35 cellular contexts compared by ENCODE assay signal in the genomic region with DNA sequence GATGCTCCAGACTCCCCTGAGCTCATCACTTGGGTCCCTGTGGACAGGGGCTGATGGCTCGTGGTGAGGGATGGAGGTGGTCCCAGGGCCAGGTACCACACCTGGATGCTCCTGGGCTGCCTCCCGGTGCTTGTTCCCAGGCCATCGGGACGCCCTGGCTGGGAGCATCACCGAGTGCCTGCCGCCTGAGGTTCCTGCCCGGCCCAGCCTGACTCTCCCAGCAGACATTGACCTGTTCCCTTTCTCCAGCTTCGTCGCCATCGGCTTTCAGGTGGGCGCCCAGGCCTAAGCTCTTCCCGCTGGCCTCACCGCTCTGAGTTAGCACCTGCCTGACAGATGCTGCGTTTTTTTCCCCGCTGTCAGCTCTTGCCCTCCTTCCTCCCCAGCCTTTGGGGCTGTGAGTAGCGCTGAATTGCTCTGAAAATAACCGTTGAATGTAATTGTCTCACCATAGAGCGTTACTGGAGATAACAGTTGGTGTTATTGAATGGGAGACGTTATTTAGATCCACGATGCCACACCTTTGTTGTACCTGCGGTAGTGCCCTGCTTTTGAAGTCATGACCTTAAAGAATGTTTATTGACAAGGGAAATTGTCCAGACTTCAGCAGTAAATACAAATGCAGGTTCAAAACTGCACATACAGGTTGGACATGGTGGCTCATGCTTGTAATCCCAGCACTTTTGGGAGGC. TPM values are rescaled to one million over a fixed set of nuclear protein-coding genes. Genes with fewer than 3 reads are reported as not detected.
DNase-seq lines count a peak whose midpoint lies in the region; ATAC-seq, FAIRE-seq and TF ChIP-seq lines count a peak whose summit lies in the region.
"Had no signal": no experiment of that assay in that cellular context is flagged by ENCODE, and none has a peak within 500 bp of the region (broad histone marks: within the 10 kb centered on the region; RNA-seq: fewer than 3 reads in every experiment).

No MANE protein-coding gene starts in this region.

- no peaks in the 10 kb centered on the region for H3K79me1 ChIP-seq in H1 (ENCODE audit: low read depth, low read length)

- no peaks in the 10 kb centered on the region for H3K36me3 ChIP-seq in H1 (ENCODE audit: control insufficient read depth in 2 of 4, insufficient read depth in 4 of 4, low read length in 3 of 4)
- H3K36me3 ChIP-seq in small intestine (ENCODE audit: control insufficient read depth in 2 of 2, insufficient read depth in 2 of 2, low read length in 2 of 2): peaks cover 12 to 14% of the 10 kb centered on the region in 2 donors

- H3K36me3 Mint-ChIP-seq in effector memory CD8-positive, alpha-beta T cell (ENCODE audit: insufficient read depth): peaks cover 4% of the 10 kb centered on the region
- H3K36me3 Mint-ChIP-seq: naive B cell; stimulated activated effector memory CD8-positive, alpha-beta T cell treated with anti-CD3 and anti-CD28 coated beads, Interleukin-12 subunit alpha, Interleukin-12 subunit beta, amount 100 ng/mL, for 72 hours had no signal

- H3K23me2 ChIP-seq in H1 (ENCODE audit: low read depth, low read length): no peaks in the 10 kb centered on the region

- H2BK12ac ChIP-seq in H1 (ENCODE audit: low read depth, low read length): no peak overlapping the region

- no peak overlapping the region for H4K5ac ChIP-seq in H1 (ENCODE audit: insufficient read length, low read depth, low read length)

- H2AK5ac ChIP-seq in H1 (ENCODE audit: low read depth, low read length): no peak overlapping the region

- H3K27ac Mint-ChIP-seq in effector memory CD8-positive, alpha-beta T cell: no peak overlapping the region
- H3K27ac Mint-ChIP-seq: activated CD4-positive, alpha-beta memory T cell treated with anti-CD3 and anti-CD28 coated beads, Interleukin-2, amount 10 ng/mL, durations not matched to agents 7 days and 5 days; activated T-helper 1 cell treated with anti-CD3 and anti-CD28 coated beads, Interleukin-12 subunit alpha, Interleukin-12 subunit beta, Interleukin-2, Interleukin-4 antibody, amounts not matched to agents 30 ng/mL and 10 ng/mL and 1 ng/mL, durations not matched to agents 14 hours and 24 hours and 36 hours; endodermal cell; stimulated activated effector memory CD8-positive, alpha-beta T cell treated with anti-CD3 and anti-CD28 coated beads, Interleukin-12 subunit alpha, Interleukin-12 subunit beta, amount 100 ng/mL, for 72 hours had no signal

- H3K27ac ChIP-seq in H1 (ENCODE audit: low read depth, low read length): no peak overlapping the region
- H3K27ac ChIP-seq in small intestine (ENCODE audit: low read depth in 1 of 2, low read length in 1 of 2): peak overlapping the region; percentile 96 to 100
- H3K27ac ChIP-seq: 22Rv1, neutrophil, sigmoid colon had no signal

- H2BK5ac ChIP-seq in H1 (ENCODE audit: low read depth, low read length): no peak overlapping the region

- no peaks in the 10 kb centered on the region for H3K4me1 Mint-ChIP-seq in effector memory CD8-positive, alpha-beta T cell (ENCODE audit: low read depth in 2 of 2)
- H3K4me1 Mint-ChIP-seq: naive B cell had no signal

- H3K4me1 ChIP-seq in H1 (replicated peaks in 1 of 4; ENCODE audit: control insufficient read depth in 3 of 4, insufficient read depth in 4 of 4, low read length in 3 of 4): no peaks in the 10 kb centered on the region
- no peaks in the 10 kb centered on the region for H3K4me1 ChIP-seq in small intestine (ENCODE audit: control insufficient read depth in 2 of 2, insufficient read depth in 1 of 2, low read depth in 1 of 2, low read length in 1 of 2)
- H3K4me1 ChIP-seq: sigmoid colon had no signal

- H2BK120ac ChIP-seq in H1 (replicated peaks; ENCODE audit: low read depth, low read length): no peak overlapping the region

- no peak overlapping the region for H3K4me3 Mint-ChIP-seq in effector memory CD8-positive, alpha-beta T cell
- H3K4me3 Mint-ChIP-seq: activated CD4-positive, alpha-beta memory T cell treated with anti-CD3 and anti-CD28 coated beads, Interleukin-2, amount 10 ng/mL, durations not matched to agents 7 days and 5 days; activated T-helper 1 cell treated with anti-CD3 and anti-CD28 coated beads, Interleukin-12 subunit alpha, Interleukin-12 subunit beta, Interleukin-2, Interleukin-4 antibody, amounts not matched to agents 30 ng/mL and 10 ng/mL and 1 ng/mL, durations not matched to agents 14 hours and 24 hours and 36 hours; endodermal cell; naive B cell; stimulated activated effector memory CD8-positive, alpha-beta T cell treated with anti-CD3 and anti-CD28 coated beads, Interleukin-12 subunit alpha, Interleukin-12 subunit beta, amount 100 ng/mL, for 72 hours had no signal

- FAIRE-seq in H1 (lab: Jason Lieb, UNC): no peak
- FAIRE-seq in small intestine (lab: Jason Lieb, UNC): no peak
- FAIRE-seq in H54 (lab: Jason Lieb, UNC): no peak
- FAIRE-seq: D721Med, RCC 7860 had no signal

- peak; percentile 53 for DNase-seq in NCI-H146 (lab: John Stamatoyannopoulos, UW)
- no peak for DNase-seq in NCI-H146 treated with DMSO at 0.1 percent for 48 hours (lab: John Stamatoyannopoulos, UW; ENCODE audit: unreplicated experiment)
- DNase-seq in NCI-H2171 treated with DMSO at 0.1 percent for 48 hours (lab: John Stamatoyannopoulos, UW): peak; percentile 22
- DNase-seq in H1 (ENCODE audit: low read depth in 1 of 2, low spot score in 2 of 2): no peak
- DNase-seq in small intestine: peak; percentile 80
- DNase-seq in germinal center (ENCODE audit: low spot score): no peak
- no peak for DNase-seq in effector memory CD8-positive, alpha-beta T cell
- no peak for DNase-seq in H54 (ENCODE audit: insufficient read length, low spot score)
- DNase-seq: activated CD4-positive, alpha-beta memory T cell treated with anti-CD3 and anti-CD28 coated beads, Interleukin-2, amount 10 ng/mL, durations not matched to agents 7 days and 5 days; activated CD8-positive, alpha-beta memory T cell treated with anti-CD3 and anti-CD28 coated beads, Interleukin-2, amount 50 U/mL, for 4 hours; activated naive CD4-positive, alpha-beta T cell treated with Interleukin-2 at 50 U/mL for 16 hours; caudate nucleus; DND-41; endodermal cell; GOT3; islet precursor cell; KBM-7; left ventricle myocardium superior; mesendoderm; MM.1S; naive B cell; NCI-H2081 treated with DMSO at 0.1 percent for 48 hours; NCI-H510A treated with DMSO at 0.1 percent for 48 hours; posterior cingulate gyrus; SHP77 treated with DMSO at 0.1 percent for 48 hours; sigmoid colon; stimulated activated CD4-positive, alpha-beta T cell treated with anti-CD3 and anti-CD28 coated beads, Interleukin-4, amount 100 ng/mL, for 4 hours; trophoblast cell had no signal

- H3K4me3 ChIP-seq in H1 (ENCODE audit: extremely low read depth in 1 of 4, insufficient read depth in 2 of 4, low read depth in 3 of 4, low read length in 4 of 4) (no peak overlapping the region), small intestine (ENCODE audit: low read depth in 1 of 2, low read length in 2 of 2) (peak overlapping the region in 1 of 2 donors; percentile 82)
- H3K4me3 ChIP-seq: sigmoid colon had no signal

- TF ChIP-seq POLR2A in H1 (IDR thresholded peaks at IDR 0.05; ENCODE audit: control extremely low read depth in 1 of 2, low read depth in 2 of 2, low read length in 2 of 2) (no peak), H54 (IDR thresholded peaks at IDR 0.05; ENCODE audit: low read depth, low read length) (no peak)

- no peaks in the 10 kb centered on the region for H4K20me1 ChIP-seq in H1 (replicated peaks in 1 of 2; ENCODE audit: control insufficient read depth in 1 of 2, insufficient read depth in 2 of 2, low read length in 2 of 2)

- H3K4ac ChIP-seq in H1 (replicated peaks; ENCODE audit: insufficient read length, low read depth, low read length): no peak overlapping the region

- CTCF ChIA-PET in H1 (lab: Charles Lee; ENCODE audit: partially characterized antibody): interaction anchor here (0.6 to 59.2 kb wide), 6 partner anchors 12 to 402 kb away, joined by 3 to 2200 read pairs (median 16); a partner anchor contains a TSS

- no peak overlapping the region for H2BK20ac ChIP-seq in H1 (ENCODE audit: low read length)

- H3K9me3 Mint-ChIP-seq in effector memory CD8-positive, alpha-beta T cell: no peaks in the 10 kb centered on the region
- H3K9me3 Mint-ChIP-seq: activated CD4-positive, alpha-beta memory T cell treated with anti-CD3 and anti-CD28 coated beads, Interleukin-2, amount 10 ng/mL, durations not matched to agents 7 days and 5 days; activated T-helper 1 cell treated with anti-CD3 and anti-CD28 coated beads, Interleukin-12 subunit alpha, Interleukin-12 subunit beta, Interleukin-2, Interleukin-4 antibody, amounts not matched to agents 30 ng/mL and 10 ng/mL and 1 ng/mL, durations not matched to agents 14 hours and 24 hours and 36 hours; endodermal cell; naive B cell; stimulated activated effector memory CD8-positive, alpha-beta T cell treated with anti-CD3 and anti-CD28 coated beads, Interleukin-12 subunit alpha, Interleukin-12 subunit beta, amount 100 ng/mL, for 72 hours had no signal

- H3K9me3 ChIP-seq in H1 (ENCODE audit: insufficient read depth in 2 of 2, low read depth in 1 of 2, low read length in 1 of 2): no peaks in the 10 kb centered on the region
- H3K9me3 ChIP-seq in small intestine (ENCODE audit: control insufficient read depth, low read depth): no peaks in the 10 kb centered on the region
- H3K9me3 ChIP-seq: neutrophil, sigmoid colon had no signal

- no peaks in the 10 kb centered on the region for H3K27me3 ChIP-seq in H1 (replicated peaks in 1 of 4; ENCODE audit: control insufficient read depth in 3 of 4, extremely low read depth in 1 of 4, insufficient read depth in 3 of 4, low read length in 3 of 4)
- no peaks in the 10 kb centered on the region for H3K27me3 ChIP-seq in small intestine (ENCODE audit: control insufficient read depth in 2 of 2, insufficient read depth in 2 of 2, low read length in 2 of 2)
- H3K27me3 ChIP-seq: neutrophil, sigmoid colon had no signal

- H2AFZ ChIP-seq in H1 (ENCODE audit: low read length): no peak overlapping the region

- POLR2A ChIA-PET in H1 (lab: Charles Lee; ENCODE audit: partially characterized antibody): interaction anchor here (0.6 to 5.2 kb wide), 4 partner anchors 10 to 164 kb away, joined by 3 to 19 read pairs (median 4); no protein-coding TSS in a partner anchor

- H4K8ac ChIP-seq in H1 (ENCODE audit: extremely low read depth, insufficient read depth, low read length): no peak overlapping the region

- 0 out of 2 replicates have a peak overlapping the region, but pooled peaks have one; percentile 46 for H2BK15ac ChIP-seq in H1 (ENCODE audit: low read length)

- no peak overlapping the region for H3K9ac ChIP-seq in H1 (replicated peaks in 1 of 4; ENCODE audit: extremely low read depth in 1 of 4, low read depth in 3 of 4, low read length in 3 of 4)

- no peak overlapping the region for H3K56ac ChIP-seq in H1 (replicated peaks; ENCODE audit: insufficient read length, low read depth, low read length)

- no peak for TF ChIP-seq CTCF in H1 (IDR thresholded peaks at IDR 0.05; ENCODE audit: control extremely low read depth in 1 of 3, insufficient read depth in 1 of 3, low read depth in 1 of 3, low read length in 3 of 3)

- no peak for TF ChIP-seq RAD21 in H1 (IDR thresholded peaks at IDR 0.05 in 1 of 2, conservative IDR thresholded peaks at IDR 0.05 in 1 of 2; ENCODE audit: low read depth in 2 of 2, low read length in 2 of 2)

- H3K27me3 Mint-ChIP-seq in effector memory CD8-positive, alpha-beta T cell: no peaks in the 10 kb centered on the region
- H3K27me3 Mint-ChIP-seq: activated CD4-positive, alpha-beta memory T cell treated with anti-CD3 and anti-CD28 coated beads, Interleukin-2, amount 10 ng/mL, durations not matched to agents 7 days and 5 days; naive B cell had no signal

- no peak overlapping the region for H3K4me2 ChIP-seq in H1 (ENCODE audit: insufficient read depth in 1 of 2, low read depth in 2 of 2, low read length in 2 of 2)

- no peaks in the 10 kb centered on the region for H3K79me2 ChIP-seq in H1 (ENCODE audit: control insufficient read depth in 1 of 2, insufficient read depth in 2 of 2, low read length in 2 of 2)

- no peak overlapping the region for H3K18ac ChIP-seq in H1 (ENCODE audit: extremely low read depth, low read length)

- no peak overlapping the region for H4K91ac ChIP-seq in H1 (replicated peaks; ENCODE audit: insufficient read length, low read length)

- H3K14ac ChIP-seq in H1 (ENCODE audit: insufficient read length): no peak overlapping the region

- no peak for ATAC-seq in effector memory CD8-positive, alpha-beta T cell (replicated peaks)
- ATAC-seq: esophagus mucosa; left ventricle myocardium superior; stimulated activated effector memory CD8-positive, alpha-beta T cell treated with anti-CD3 and anti-CD28 coated beads, Interleukin-12 subunit alpha, Interleukin-12 subunit beta, amount 100 ng/mL, for 72 hours had no signal

- no peak for TF ChIP-seq EP300 in H1 (IDR thresholded peaks at IDR 0.05; ENCODE audit: borderline replicate concordance in 1 of 2, low read depth in 2 of 2, low read length in 2 of 2)

- 89% methylated on average over 21 of the region's 21 CpGs; no CpG with 5 or more reads in 1 of the 2 experiments for WGBS in H1 (ENCODE audit: extremely low coverage in 1 of 2, insufficient coverage in 1 of 2, insufficient read length in 1 of 2, insufficient replicate concordance in 2 of 2, low coverage in 1 of 2, low lambda C conversion rate in 2 of 2, missing lambda C conversion rate in 1 of 2), 2 experiments
- 17 to 67% (median 48%) methylated on average over 20 to 21 of the region's 21 CpGs for WGBS in small intestine, 3 donors

- no peak overlapping the region for H3K23ac ChIP-seq in H1 (ENCODE audit: insufficient read length)

RNA-seq across cellular contexts. Expression of a gene that starts 21.3 kb away (rescaled TPM):
- total RNA-seq in H1 (2021; fragmentation: NEBNext Ultra II Directional; extraction: Animal tissue kit (Norgen Biotek cat#: 25700)): not detected in 2 replicates
- not detected in 2 replicates for polyA plus RNA-seq in H1 (2011; rRNA removed)
- polyA plus RNA-seq in H1 (2011; cell fraction: cytosol; rRNA removed): not detected
- polyA plus RNA-seq in H1 (2011; cell fraction: nucleus; rRNA removed): 0.14 TPM
- 0.07 to 0.79 TPM (median 0.30 TPM) in 4 replicates for polyA plus RNA-seq in H1 (2012, experiment 1 of 2)
- 0.08 TPM for polyA plus RNA-seq in H1 (2012, experiment 2 of 2)
- not detected for polyA plus RNA-seq in H1 (2013, experiment 1 of 2)
- polyA plus RNA-seq in H1 (2013, experiment 2 of 2): not detected
- not detected in 2 replicates for polyA minus RNA-seq in H1 (2011; rRNA and poly(A)+ RNA removed)
- polyA minus RNA-seq in H1 (2011; cell fraction: cytosol; rRNA and poly(A)+ RNA removed): not detected
- not detected for polyA minus RNA-seq in H1 (2011; cell fraction: nucleus; rRNA and poly(A)+ RNA removed)
- polyA plus RNA-seq in small intestine: 100 to 1,000 TPM in 1 of 3 donors, 10 to 100 TPM in 2; 11.1 to 114 (median 94.6) TPM
- total RNA-seq: activated CD4-positive, alpha-beta memory T cell treated with anti-CD3 and anti-CD28 coated beads, Interleukin-2, amount 10 ng/mL, durations not matched to agents 7 days and 5 days; activated T-helper 1 cell treated with anti-CD3 and anti-CD28 coated beads, Interleukin-12 subunit alpha, Interleukin-12 subunit beta, Interleukin-2, Interleukin-4 antibody, amounts not matched to agents 30 ng/mL and 10 ng/mL and 1 ng/mL, durations not matched to agents 14 hours and 24 hours and 36 hours had no signal

RNA-seq across cellular contexts. Expression of a gene that starts 24.3 kb away (rescaled TPM):
- total RNA-seq in H1 (2021; fragmentation: NEBNext Ultra II Directional; extraction: Animal tissue kit (Norgen Biotek cat#: 25700)): 11.2 and 13.8 TPM in 2 replicates
- polyA plus RNA-seq in H1 (2011; rRNA removed) (7.1 and 15.1 TPM in 2 replicates), small intestine (1,000 to 10,000 TPM in 2 of 3 donors, 100 to 1,000 TPM in 1; 279 to 3,618 (median 2,326) TPM)
- 12.4 TPM for polyA plus RNA-seq in H1 (2011; cell fraction: cytosol; rRNA removed)
- polyA plus RNA-seq in H1 (2011; cell fraction: nucleus; rRNA removed): 107 TPM
- 9.4 to 17.6 TPM (median 14.5 TPM) in 4 replicates for polyA plus RNA-seq in H1 (2012, experiment 1 of 2)
- 5.4 TPM for polyA plus RNA-seq in H1 (2012, experiment 2 of 2)
- 5.8 TPM for polyA plus RNA-seq in H1 (2013, experiment 1 of 2)
- 4.9 TPM for polyA plus RNA-seq in H1 (2013, experiment 2 of 2)
- 4.1 and 7.9 TPM in 2 replicates for polyA minus RNA-seq in H1 (2011; rRNA and poly(A)+ RNA removed)
- 12.5 TPM for polyA minus RNA-seq in H1 (2011; cell fraction: cytosol; rRNA and poly(A)+ RNA removed)
- 40.4 TPM for polyA minus RNA-seq in H1 (2011; cell fraction: nucleus; rRNA and poly(A)+ RNA removed)

RNA-seq across cellular contexts. Expression of a gene that starts 55.1 kb away (rescaled TPM):
- 40.7 and 41.1 TPM in 2 replicates for total RNA-seq in H1 (2021; fragmentation: NEBNext Ultra II Directional; extraction: Animal tissue kit (Norgen Biotek cat#: 25700))
- polyA plus RNA-seq in H1 (2011; rRNA removed) (15.1 and 34.9 TPM in 2 replicates), small intestine (10 to 100 TPM; 14.6 to 20.2 (median 15.7) TPM)
- polyA plus RNA-seq in H1 (2011; cell fraction: cytosol; rRNA removed): 32.7 TPM
- polyA plus RNA-seq in H1 (2011; cell fraction: nucleus; rRNA removed): 166 TPM
- 29.1 to 42.9 TPM (median 40.6 TPM) in 4 replicates for polyA plus RNA-seq in H1 (2012, experiment 1 of 2)
- 39.8 TPM for polyA plus RNA-seq in H1 (2012, experiment 2 of 2)
- polyA plus RNA-seq in H1 (2013, experiment 1 of 2): 27.4 TPM
- polyA plus RNA-seq in H1 (2013, experiment 2 of 2): 25.6 TPM
- 34.6 and 39.9 TPM in 2 replicates for polyA minus RNA-seq in H1 (2011; rRNA and poly(A)+ RNA removed)
- polyA minus RNA-seq in H1 (2011; cell fraction: cytosol; rRNA and poly(A)+ RNA removed): 35.7 TPM
- 79.5 TPM for polyA minus RNA-seq in H1 (2011; cell fraction: nucleus; rRNA and poly(A)+ RNA removed)

RNA-seq across cellular contexts. Expression of a gene that starts 55.2 kb away (rescaled TPM):
- 79.9 and 81.5 TPM in 2 replicates for total RNA-seq in H1 (2021; fragmentation: NEBNext Ultra II Directional; extraction: Animal tissue kit (Norgen Biotek cat#: 25700))
- 63.3 and 82.1 TPM in 2 replicates for polyA plus RNA-seq in H1 (2011; rRNA removed)
- polyA plus RNA-seq in H1 (2011; cell fraction: cytosol; rRNA removed): 88.6 TPM
- 167 TPM for polyA plus RNA-seq in H1 (2011; cell fraction: nucleus; rRNA removed)
- polyA plus RNA-seq in H1 (2012, experiment 1 of 2): 60.3 to 81.1 TPM (median 73.3 TPM) in 4 replicates
- 72.8 TPM for polyA plus RNA-seq in H1 (2012, experiment 2 of 2)
- 55.3 TPM for polyA plus RNA-seq in H1 (2013, experiment 1 of 2)
- polyA plus RNA-seq in H1 (2013, experiment 2 of 2): 51.7 TPM
- 44.8 and 47.0 TPM in 2 replicates for polyA minus RNA-seq in H1 (2011; rRNA and poly(A)+ RNA removed)
- polyA minus RNA-seq in H1 (2011; cell fraction: cytosol; rRNA and poly(A)+ RNA removed): 35.2 TPM
- 50.9 TPM for polyA minus RNA-seq in H1 (2011; cell fraction: nucleus; rRNA and poly(A)+ RNA removed)
- polyA plus RNA-seq in small intestine: 10 to 100 TPM; 52.6 to 92.7 (median 83.2) TPM

Comparison
In these comparisons a context has a peak if more than half of its experiments do, and no peak if none do; other contexts are left out.
1. DNase-seq: peak in NCI-H146 (single experiment), NCI-H2171 treated with DMSO at 0.1 percent for 48 hours (single experiment) and small intestine (single experiment); none in NCI-H146 treated with DMSO at 0.1 percent for 48 hours (single experiment), H1 (0 of 2), germinal center (single experiment), effector memory CD8-positive, alpha-beta T cell (0 of 3) and H54 (single experiment).
2. RNA of a gene that starts 21.3 kb away (polyA plus RNA-seq): 11.1 to 114 TPM in small intestine; 0.07 to 0.79 TPM in H1; every median in the first group is over 4 times any median in the second.